Comparison of ENCODE assay signal across 8 cellular contexts in genomic region chr14:32711103-32711680, GRCh38.
DNase-seq lines count a peak whose midpoint lies in the region; ATAC-seq and TF ChIP-seq lines count a peak whose summit lies in the region.

No MANE protein-coding gene starts in this region.

- in situ Hi-C loops in GM13977 (cut with MboI; ENCODE audit: low pct_unique_long_range_greater_than_20kb, low sequenced_read_pairs, unreplicated experiment): loop anchor here (25.0 kb wide), 1 partner anchor 1076 kb away; no protein-coding TSS in a partner anchor

- no peak overlapping the region for H3K4me3 Mint-ChIP-seq in osteocyte (ENCODE audit: unreplicated experiment)

- peak; percentile 52 for DNase-seq in AG08395 (ENCODE audit: low spot score)
- DNase-seq in GM13977 (ENCODE audit: low spot score): peak; percentile 34
- peak; percentile 86 for DNase-seq in Karpas-422
- DNase-seq in RWPE2 (ENCODE audit: low spot score): no peak
- DNase-seq in esophagus muscularis mucosa (ENCODE audit: extremely low spot score): no peak
- DNase-seq in osteocyte (ENCODE audit: extremely low spot score, unreplicated experiment): no peak
- DNase-seq in activated naive CD4-positive, alpha-beta T cell treated with anti-CD3 and anti-CD28 coated beads, Interleukin-2, amount 50 U/mL, for 16 hours: no peak

- no peak overlapping the region for H3K9ac ChIP-seq in Karpas-422 (ENCODE audit: low read length)

- no peaks in the 10 kb centered on the region for H3K79me2 ChIP-seq in Karpas-422 (ENCODE audit: low read length)

- no peak overlapping the region for H3K4me2 ChIP-seq in Karpas-422 (ENCODE audit: low read depth, low read length, poor library complexity, severe bottlenecking)

- no peaks in the 10 kb centered on the region; the same call in 1 of the 2 replicates for H4K20me1 ChIP-seq in Karpas-422 (ENCODE audit: insufficient read depth, low read depth, low read length)

- H3K4me3 ChIP-seq in Karpas-422 (ENCODE audit: low read length): no peak overlapping the region
- H3K4me3 ChIP-seq in RWPE2 (ENCODE audit: severe bottlenecking): no peak overlapping the region
- H3K4me3 ChIP-seq in esophagus muscularis mucosa: peak overlapping the region in 1 of 4 donors; percentile 39

- no peak for TF ChIP-seq POLR2A in esophagus muscularis mucosa (IDR thresholded peaks at IDR 0.05; ENCODE audit: low read depth)

- no peak overlapping the region for H2AFZ ChIP-seq in Karpas-422 (ENCODE audit: low read length)

- TF ChIP-seq CTCF in GM13977 (IDR thresholded peaks at IDR 0.05; ENCODE audit: extremely low read depth, insufficient read depth, missing control alignments): peak; percentile 60
- peak; percentile 86 for TF ChIP-seq CTCF in RWPE2 (IDR thresholded peaks at IDR 0.05; ENCODE audit: poor library complexity, severe bottlenecking)
- peak; percentile 39 to 55 (median 43) for TF ChIP-seq CTCF in esophagus muscularis mucosa (IDR thresholded peaks at IDR 0.05)
- TF ChIP-seq CTCF in osteocyte (IDR thresholded peaks at IDR 0.05): peak; percentile 77

- ATAC-seq in RWPE2 (ENCODE audit: low read depth) (peak; percentile 58; the same call in 2 of the 3 replicates), HG03460 (IDR thresholded peaks at IDR 0.05; ENCODE audit: unreplicated experiment) (no peak)

- H3K36me3 ChIP-seq in Karpas-422 (ENCODE audit: insufficient read depth, low read length): no peaks in the 10 kb centered on the region
- H3K36me3 ChIP-seq in RWPE2 (ENCODE audit: low read depth): no peaks in the 10 kb centered on the region
- H3K36me3 ChIP-seq in esophagus muscularis mucosa: no peaks in the 10 kb centered on the region

- no peaks in the 10 kb centered on the region for H3K4me1 ChIP-seq in Karpas-422 (ENCODE audit: low read length)
- peaks cover 7% of the 10 kb centered on the region for H3K4me1 ChIP-seq in RWPE2 (ENCODE audit: insufficient read depth, poor library complexity, severe bottlenecking)
- peaks cover 15 to 50% (median 43%) of the 10 kb centered on the region in 4 donors for H3K4me1 ChIP-seq in esophagus muscularis mucosa

- H3K27me3 ChIP-seq in Karpas-422 (ENCODE audit: low read length) (no peaks in the 10 kb centered on the region), RWPE2 (ENCODE audit: insufficient read depth, poor library complexity, severe bottlenecking) (peaks cover 15% of the 10 kb centered on the region), esophagus muscularis mucosa (no peaks in the 10 kb centered on the region)

- intact Hi-C loops in esophagus muscularis mucosa (cut with DNase I): loop anchor here (5.0 to 10.0 kb wide), 3 partner anchors 134 to 1084 kb away; partner anchors contain the start of gene NPAS3

- 66% methylated on average over 3 of the region's 3 CpGs for WGBS in esophagus muscularis mucosa

- no peaks in the 10 kb centered on the region for H3K9me3 Mint-ChIP-seq in osteocyte (ENCODE audit: unreplicated experiment)

- TF ChIP-seq EP300 in esophagus muscularis mucosa (IDR thresholded peaks at IDR 0.05): no peak

- H3K27ac ChIP-seq in Karpas-422 (ENCODE audit: low read length) (no peak overlapping the region), RWPE2 (ENCODE audit: poor library complexity, severe bottlenecking) (no peak overlapping the region), esophagus muscularis mucosa (replicated peaks in 1 of 4) (peak overlapping the region; percentile 8 to 80 (median 74))

- H3K9me2 ChIP-seq in Karpas-422 (replicated peaks; ENCODE audit: insufficient read depth, low read length): no peaks in the 10 kb centered on the region

- H3K9me3 ChIP-seq in Karpas-422 (ENCODE audit: low read length) (no peaks in the 10 kb centered on the region), RWPE2 (ENCODE audit: severe bottlenecking) (no peaks in the 10 kb centered on the region), esophagus muscularis mucosa (no peaks in the 10 kb centered on the region)

- H3K27me3 Mint-ChIP-seq in osteocyte (ENCODE audit: unreplicated experiment): no peaks in the 10 kb centered on the region

- peaks cover 22% of the 10 kb centered on the region for H3K4me1 Mint-ChIP-seq in osteocyte (ENCODE audit: unreplicated experiment)

- no peak overlapping the region for H3K27ac Mint-ChIP-seq in osteocyte (ENCODE audit: unreplicated experiment)

- H3K36me3 Mint-ChIP-seq in osteocyte (ENCODE audit: unreplicated experiment): no peaks in the 10 kb centered on the region

Comparison
In these comparisons a context has a peak if more than half of its experiments do, and no peak if none do; other contexts are left out.
1. DNase-seq: peak in AG08395 (single experiment), GM13977 (single experiment) and Karpas-422 (single experiment); none in RWPE2 (single experiment), esophagus muscularis mucosa (single experiment), osteocyte (single experiment) and activated naive CD4-positive, alpha-beta T cell treated with anti-CD3 and anti-CD28 coated beads, Interleukin-2, amount 50 U/mL, for 16 hours (single experiment).
2. H3K27ac ChIP-seq: peak in esophagus muscularis mucosa (4 of 4); none in Karpas-422 (single experiment) and RWPE2 (single experiment).
3. Peak in every context shown above with its lines, with median percentiles within 50 percentile points of each other: CTCF ChIP-seq.